Comparison of ENCODE assay signal across 8 cellular contexts in genomic region chr19:17391371-17392151, GRCh38. TPM values are rescaled to one million over a fixed set of nuclear protein-coding genes. Genes with fewer than 3 reads are reported as not detected.
A peak's percentile ranks its signal among the peaks of the same experiment; 100 is the strongest.
DNase-seq lines count a peak whose midpoint lies in the region; ATAC-seq and TF ChIP-seq lines count a peak whose summit lies in the region.

No MANE protein-coding gene starts in this region.

- H3K36me3 ChIP-seq in ACC112 (ENCODE audit: insufficient read depth, low read length) = no peaks in the 10 kb centered on the region
- H3K36me3 ChIP-seq in SK-N-MC (ENCODE audit: insufficient read depth, low read length) = no peaks in the 10 kb centered on the region
- no peaks in the 10 kb centered on the region for H3K36me3 ChIP-seq in skeletal muscle satellite cell (ENCODE audit: insufficient read depth, low read length)

- no peak for TF ChIP-seq CTCF in fibroblast of the aortic adventitia (IDR thresholded peaks at IDR 0.05; ENCODE audit: insufficient read depth, low read length)

- H3K27ac ChIP-seq in ACC112 (ENCODE audit: low read depth, low read length) = no peak overlapping the region
- H3K27ac ChIP-seq in SK-N-MC = no peak overlapping the region

- ATAC-seq in GM21360 (IDR thresholded peaks at IDR 0.05; ENCODE audit: unreplicated experiment) = peak; percentile 14

- DNase-seq in SK-N-MC (ENCODE audit: low read depth, low spot score) = no peak
- no peak for DNase-seq in fibroblast of the aortic adventitia (ENCODE audit: low read depth)
- no peak for DNase-seq in foreskin melanocyte
- no peak for DNase-seq in T1000 (lab: John Stamatoyannopoulos, UW)
- no peak for DNase-seq in D341Med (ENCODE audit: low spot score)

- no peaks in the 10 kb centered on the region for H3K79me2 ChIP-seq in ACC112 (ENCODE audit: control insufficient read depth, insufficient read depth, low read length, unreplicated experiment)

- H2AFZ ChIP-seq in ACC112 (ENCODE audit: low read length, unreplicated experiment) = no peak overlapping the region

- H3K9ac ChIP-seq in SK-N-MC (ENCODE audit: insufficient read length) (no peak overlapping the region), skeletal muscle satellite cell (ENCODE audit: low read depth, low read length) (no peak overlapping the region)

- H3K4me1 ChIP-seq in ACC112 (ENCODE audit: control insufficient read depth, insufficient read depth, low read length, unreplicated experiment) (no peaks in the 10 kb centered on the region), skeletal muscle satellite cell (ENCODE audit: control insufficient read depth, insufficient read depth, low read length) (peaks cover 14% of the 10 kb centered on the region)

- H3K27me3 ChIP-seq in ACC112 (ENCODE audit: insufficient read depth, low read length) = no peaks in the 10 kb centered on the region
- peaks cover 24% of the 10 kb centered on the region for H3K27me3 ChIP-seq in skeletal muscle satellite cell (ENCODE audit: control insufficient read depth, insufficient read depth, low read length)

- H3K4me2 ChIP-seq in skeletal muscle satellite cell (ENCODE audit: low read length) = peak overlapping the region; percentile 91

- H3K9me3 ChIP-seq in SK-N-MC (ENCODE audit: low read depth, low read length) (no peaks in the 10 kb centered on the region), skeletal muscle satellite cell (replicated peaks; ENCODE audit: low read length) (peaks cover 4% of the 10 kb centered on the region)

- peak overlapping the region; percentile 76 for H3K4me3 ChIP-seq in ACC112 (ENCODE audit: low read depth, low read length)
- H3K4me3 ChIP-seq in SK-N-MC = peak overlapping the region; percentile 84
- H3K4me3 ChIP-seq in fibroblast of the aortic adventitia (ENCODE audit: low read depth, low read length) = peak overlapping the region; percentile 31
- H3K4me3 ChIP-seq in skeletal muscle satellite cell (ENCODE audit: low read length) = peak overlapping the region; percentile 65

RNA-seq across cellular contexts. Expression of gene CCDC194, which starts 2.4 kb away (rescaled TPM):
- total RNA-seq in fibroblast of the aortic adventitia (ENCODE audit: low replicate concordance) = not detected in 2 replicates
- not detected in 2 replicates for total RNA-seq in skeletal muscle satellite cell (2012; rRNA removed)

RNA-seq across cellular contexts. Expression of gene BST2, which starts 13.9 kb away (rescaled TPM):
- 9.8 and 48.1 TPM in 2 replicates for total RNA-seq in fibroblast of the aortic adventitia (ENCODE audit: low replicate concordance)
- total RNA-seq in skeletal muscle satellite cell (2012; rRNA removed) = 0.44 TPM in 1 of 2 replicates, not detected in the other

RNA-seq across cellular contexts. Expression of gene PLVAP, which starts 14.4 kb away (rescaled TPM):
- total RNA-seq in fibroblast of the aortic adventitia (ENCODE audit: low replicate concordance) = 0.09 TPM in 1 of 2 replicates, not detected in the other
- under 0.01 and 0.22 TPM in 2 replicates for total RNA-seq in skeletal muscle satellite cell (2012; rRNA removed)

RNA-seq across cellular contexts. Expression of gene MVB12A, which starts 28.3 kb away (rescaled TPM):
- total RNA-seq in fibroblast of the aortic adventitia (ENCODE audit: low replicate concordance) = 44.7 and 47.5 TPM in 2 replicates
- 42.2 and 44.4 TPM in 2 replicates for total RNA-seq in skeletal muscle satellite cell (2012; rRNA removed)

RNA-seq across cellular contexts. Expression of gene GTPBP3, which starts 54.2 kb away (rescaled TPM):
- total RNA-seq in fibroblast of the aortic adventitia (ENCODE audit: low replicate concordance) = 12.1 and 21.1 TPM in 2 replicates
- total RNA-seq in skeletal muscle satellite cell (2012; rRNA removed) = 13.8 and 15.2 TPM in 2 replicates

Comparison
In these comparisons a context has a peak if more than half of its experiments do, and no peak if none do; other contexts are left out.
1. H3K4me3 ChIP-seq: peak in every context shown above with its lines; median percentile 84 in SK-N-MC; 76 in ACC112; 65 in skeletal muscle satellite cell; 31 in fibroblast of the aortic adventitia.